8 cellular contexts compared by ENCODE assay signal in genomic region chr1:168178638-168179410, GRCh38. TPM values are rescaled to one million over a fixed set of nuclear protein-coding genes. Genes with fewer than 3 reads are reported as not detected.
DNase-seq lines count a peak whose midpoint lies in the region; ATAC-seq and TF ChIP-seq lines count a peak whose summit lies in the region.

TSS of gene TIPRL (plus strand) at chr1:168178962. CDS start at chr1:168179078, 116 bp downstream.

- peak within 1 kb of the TSS; percentile 86 to 99 for H3K4me3 ChIP-seq in CD4-positive, alpha-beta memory T cell (ENCODE audit: low read length in 2 of 2)
- peak within 1 kb of the TSS; percentile 67 for H3K4me3 ChIP-seq in lower leg skin (ENCODE audit: low read depth, poor library complexity, severe bottlenecking)

- peaks cover 24% of the 10 kb centered on the region for H3K4me1 ChIP-seq in CD4-positive, alpha-beta memory T cell (ENCODE audit: insufficient read depth, low read length)

- peak within 1 kb of the TSS in 2 of 8 donors; percentile 18 to 26 for H3K4me3 Mint-ChIP-seq in CD4-positive, alpha-beta memory T cell
- H3K4me3 Mint-ChIP-seq in activated CD4-positive, alpha-beta memory T cell treated with anti-CD3 and anti-CD28 coated beads for 36 hours = no peak within 1 kb of the TSS

- no peaks in the 10 kb centered on the region for H3K27me3 Mint-ChIP-seq in CD4-positive, alpha-beta memory T cell
- no peaks in the 10 kb centered on the region for H3K27me3 Mint-ChIP-seq in activated CD4-positive, alpha-beta memory T cell treated with anti-CD3 and anti-CD28 coated beads for 36 hours

- H3K9me3 ChIP-seq in CD4-positive, alpha-beta memory T cell (ENCODE audit: control insufficient read depth in 1 of 2, low read length in 2 of 2) = no peaks in the 10 kb centered on the region

- H3K4me1 Mint-ChIP-seq in CD4-positive, alpha-beta memory T cell = peaks cover 3 to 17% (median 9%) of the 10 kb centered on the region in 4 donors
- peaks cover 10% of the 10 kb centered on the region for H3K4me1 Mint-ChIP-seq in activated CD4-positive, alpha-beta memory T cell treated with anti-CD3 and anti-CD28 coated beads for 36 hours (ENCODE audit: low read depth)

- peak in 1 of 3 donors; percentile 37 for TF ChIP-seq CTCF in lower leg skin (IDR thresholded peaks at IDR 0.05)

- H3K36me3 ChIP-seq in CD4-positive, alpha-beta memory T cell (ENCODE audit: insufficient read depth, low read length) = no peaks in the 10 kb centered on the region

- ATAC-seq in GM19438 (IDR thresholded peaks at IDR 0.05; ENCODE audit: low read depth, unreplicated experiment) (peak; percentile 97), HG03575 (IDR thresholded peaks at IDR 0.05; ENCODE audit: extremely low read depth, insufficient number of reproducible peaks, low FRiP score, unreplicated experiment) (peak; percentile 43)

- H3K27me3 ChIP-seq in CD4-positive, alpha-beta memory T cell (ENCODE audit: insufficient read depth, low read length) = no peaks in the 10 kb centered on the region

- intact Hi-C loops in CD4-positive, alpha-beta memory T cell (cut with micrococcal nuclease) = loop anchor here (1.0 to 10.0 kb wide), 7 partner anchors 46 to 1714 kb away; partner anchors contain the start of genes DCAF6, METTL18, NME7 and POU2F1
- intact Hi-C loops in activated CD4-positive, alpha-beta memory T cell treated with anti-CD3 and anti-CD28 coated beads for 36 hours (cut with micrococcal nuclease) = loop anchor here (1.0 to 2.0 kb wide), 7 partner anchors 41 to 464 kb away; partner anchors contain the start of gene DCAF6
- intact Hi-C loops in lower leg skin (cut with DNase I; ENCODE audit: low total_unique reads) = no loop called here

- TF ChIP-seq POLR2A in lower leg skin (IDR thresholded peaks at IDR 0.05) = no peak

- CTCF ChIA-PET in CD4-positive, alpha-beta memory T cell (lab: Charles Lee; ENCODE audit: partially characterized antibody) = interaction anchor here (0.8 to 1.5 kb wide), 2 partner anchors 56 to 184 kb away, joined by 3 to 4 read pairs; no protein-coding TSS in a partner anchor
- CTCF ChIA-PET in activated CD4-positive, alpha-beta memory T cell treated with anti-CD3 and anti-CD28 coated beads for 36 hours (lab: Charles Lee) = interaction anchor here (0.7 to 2.8 kb wide), 2 partner anchors 56 to 162 kb away, joined by 3 to 13 read pairs; no protein-coding TSS in a partner anchor

- peaks cover 0 to 1% of the 10 kb centered on the region in 2 donors for H3K36me3 Mint-ChIP-seq in CD4-positive, alpha-beta memory T cell
- H3K36me3 Mint-ChIP-seq in activated CD4-positive, alpha-beta memory T cell treated with anti-CD3 and anti-CD28 coated beads for 36 hours = peaks cover under 1% of the 10 kb centered on the region

- no peak within 1 kb of the TSS for H3K27ac Mint-ChIP-seq in CD4-positive, alpha-beta memory T cell
- no peak within 1 kb of the TSS for H3K27ac Mint-ChIP-seq in activated CD4-positive, alpha-beta memory T cell treated with anti-CD3 and anti-CD28 coated beads for 36 hours

- DNase-seq in CD4-positive, alpha-beta memory T cell = peak; percentile 93 to 94 (median 94)
- peak; percentile 99 for DNase-seq in NCI-H82 (lab: John Stamatoyannopoulos, UW)
- DNase-seq in activated CD4-positive, alpha-beta memory T cell treated with anti-CD3 and anti-CD28 coated beads for 36 hours = peak; percentile 96
- DNase-seq in ecto neural progenitor cell (ENCODE audit: low spot score) = peak; percentile 97
- peak; percentile 96 to 99 for DNase-seq in lower leg skin (ENCODE audit: low spot score in 2 of 2)
- DNase-seq in stimulated activated CD4-positive, alpha-beta T cell treated with anti-CD3 and anti-CD28 coated beads, Interleukin-4, amount 100 ng/mL, for 48 hours (ENCODE audit: low read depth in 2 of 2) = peak; percentile 90 to 95

- POLR2A ChIA-PET in CD4-positive, alpha-beta memory T cell (lab: Charles Lee; ENCODE audit: partially characterized antibody) = interaction anchor here (1.2 to 1.8 kb wide), 3 partner anchors 11 to 243 kb away, joined by 5 to 13 read pairs (median 9); partner anchors contain the start of genes DCAF6 and SFT2D2
- POLR2A ChIA-PET in activated CD4-positive, alpha-beta memory T cell treated with anti-CD3 and anti-CD28 coated beads for 36 hours (lab: Charles Lee) = interaction anchor here (0.9 to 2.5 kb wide), 3 partner anchors 47 to 55 kb away, joined by 3 to 13 read pairs (median 5); partner anchors contain the start of gene SFT2D2

- peak within 1 kb of the TSS; percentile 95 for H3K27ac ChIP-seq in CD4-positive, alpha-beta memory T cell (ENCODE audit: low read depth, low read length)

- no peaks in the 10 kb centered on the region for H3K9me3 Mint-ChIP-seq in CD4-positive, alpha-beta memory T cell
- H3K9me3 Mint-ChIP-seq in activated CD4-positive, alpha-beta memory T cell treated with anti-CD3 and anti-CD28 coated beads for 36 hours = no peaks in the 10 kb centered on the region

- 0% methylated on average over 43 to 56 of the region's 56 CpGs for WGBS in lower leg skin, 2 donors

RNA-seq across cellular contexts. Expression of gene TIPRL, which starts in this region (rescaled TPM):
- total RNA-seq in CD4-positive, alpha-beta memory T cell = 10 to 100 TPM; 23.8 to 28.3 TPM
- 10 to 100 TPM; 36.3 to 37.8 TPM for polyA plus RNA-seq in CD4-positive, alpha-beta memory T cell
- total RNA-seq in activated CD4-positive, alpha-beta memory T cell treated with anti-CD3 and anti-CD28 coated beads for 36 hours = 10 to 100 TPM; 51.1 to 54.2 TPM
- total RNA-seq in lower leg skin = 10 to 100 TPM; 13.2 to 21.8 (median 18.6) TPM

Comparison
In these comparisons a context has a peak if more than half of its experiments do, and no peak if none do; other contexts are left out.
1. Peak in every context shown above with its lines: DNase-seq, ATAC-seq, H3K4me3 ChIP-seq and H3K27ac ChIP-seq.